9 cellular contexts compared by ENCODE assay signal in the genomic region with DNA sequence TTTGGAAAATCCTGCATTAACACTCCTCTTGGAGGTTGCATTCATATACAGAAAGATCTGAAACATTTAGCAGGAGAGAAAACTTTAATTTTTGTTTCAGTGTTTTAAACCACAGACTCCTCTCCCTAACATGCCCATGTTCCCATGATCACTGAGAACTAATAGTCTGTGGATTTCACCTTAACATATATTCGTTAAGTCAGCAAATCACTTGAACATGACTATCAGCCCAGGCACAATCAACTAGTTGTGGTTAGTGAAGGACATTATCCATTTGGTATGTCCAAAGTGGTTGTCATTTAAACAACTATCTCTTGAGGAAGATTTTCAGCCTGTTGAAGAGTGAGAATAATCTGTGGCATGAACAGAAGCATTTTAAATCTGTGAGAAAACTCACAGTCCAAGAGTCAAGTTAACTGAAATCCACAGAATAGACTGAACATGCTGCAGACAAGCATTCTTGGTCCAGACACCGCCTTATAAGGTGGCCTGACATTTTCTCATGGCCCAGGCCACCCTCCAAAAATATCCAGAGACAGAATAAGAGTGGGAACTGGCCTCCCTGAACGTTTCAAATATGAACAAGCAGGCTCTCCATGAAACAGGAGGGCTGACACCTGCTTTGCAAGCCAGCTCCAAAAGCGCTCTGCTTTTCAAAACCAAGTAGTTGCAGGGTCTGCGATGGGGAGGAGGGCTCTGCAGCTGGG. TPM values are rescaled to one million over a fixed set of nuclear protein-coding genes. Genes with fewer than 3 reads are reported as not detected.
"Had no signal": no experiment of that assay in that cellular context is flagged by ENCODE, and none has a peak within 500 bp of the region (broad histone marks: within the 10 kb centered on the region; RNA-seq: fewer than 3 reads in every experiment).

No MANE protein-coding gene starts in this region.

- H3K4me3 ChIP-seq: prostate gland, vagina had no signal

- H3K36me3 Mint-ChIP-seq: natural killer cell treated with Interleukin-12 subunit alpha and Interleukin-12 subunit beta and Interleukin-15 and Interleukin-18, amount 100 ng/mL, for 72 hours had no signal

- ATAC-seq: natural killer cell treated with Interleukin-12 subunit alpha and Interleukin-12 subunit beta and Interleukin-15 and Interleukin-18, amount 100 ng/mL, for 72 hours had no signal

- H3K9me3 Mint-ChIP-seq: activated naive CD4-positive, alpha-beta T cell treated with anti-CD3 and anti-CD28 coated beads for 36 hours; activated T-helper 17 cell treated with anti-CD3 and anti-CD28 coated beads, Interleukin-2, amount 50 U/mL, for 72 hours; memory B cell; natural killer cell treated with Interleukin-12 subunit alpha and Interleukin-12 subunit beta and Interleukin-15 and Interleukin-18, amount 100 ng/mL, for 72 hours; stimulated activated naive CD8-positive, alpha-beta T cell treated with anti-CD3 and anti-CD28 coated beads, Interleukin-15, Interleukin-2, amounts not matched to agents 100 ng/mL and 50 ng/mL, for 24 hours had no signal

- H3K4me1 Mint-ChIP-seq: activated T-helper 17 cell treated with anti-CD3 and anti-CD28 coated beads, Interleukin-2, amount 50 U/mL, for 72 hours; memory B cell had no signal

- H3K27me3 Mint-ChIP-seq: stimulated activated naive CD8-positive, alpha-beta T cell treated with anti-CD3 and anti-CD28 coated beads, Interleukin-15, Interleukin-2, amounts not matched to agents 100 ng/mL and 50 ng/mL, for 24 hours had no signal

- H3K27me3 ChIP-seq: vagina had no signal

- H3K27ac ChIP-seq: prostate gland, vagina had no signal

- H3K36me3 ChIP-seq: prostate gland had no signal

- H3K27ac Mint-ChIP-seq: activated naive CD4-positive, alpha-beta T cell treated with anti-CD3 and anti-CD28 coated beads for 36 hours; activated T-helper 17 cell treated with anti-CD3 and anti-CD28 coated beads, Interleukin-2, amount 50 U/mL, for 72 hours; memory B cell; natural killer cell treated with Interleukin-12 subunit alpha and Interleukin-12 subunit beta and Interleukin-15 and Interleukin-18, amount 100 ng/mL, for 72 hours; stimulated activated naive CD8-positive, alpha-beta T cell treated with anti-CD3 and anti-CD28 coated beads, Interleukin-15, Interleukin-2, amounts not matched to agents 100 ng/mL and 50 ng/mL, for 24 hours had no signal

- H3K4me3 Mint-ChIP-seq: activated naive CD4-positive, alpha-beta T cell treated with anti-CD3 and anti-CD28 coated beads for 36 hours; activated T-helper 17 cell treated with anti-CD3 and anti-CD28 coated beads, Interleukin-2, amount 50 U/mL, for 72 hours; memory B cell; natural killer cell treated with Interleukin-12 subunit alpha and Interleukin-12 subunit beta and Interleukin-15 and Interleukin-18, amount 100 ng/mL, for 72 hours; stimulated activated naive CD8-positive, alpha-beta T cell treated with anti-CD3 and anti-CD28 coated beads, Interleukin-15, Interleukin-2, amounts not matched to agents 100 ng/mL and 50 ng/mL, for 24 hours had no signal

- DNase-seq: cerebellar nuclear complex had no signal

- H3K4me1 ChIP-seq: prostate gland, vagina had no signal

- H3K9me3 ChIP-seq: prostate gland, vagina had no signal

RNA-seq across cellular contexts. Expression of a gene that starts 39.9 kb away (rescaled TPM):
- total RNA-seq: activated T-helper 17 cell treated with anti-CD3 and anti-CD28 coated beads, Interleukin-2, amount 50 U/mL, for 72 hours; natural killer cell treated with Interleukin-12 subunit alpha and Interleukin-12 subunit beta and Interleukin-15 and Interleukin-18, amount 100 ng/mL, for 72 hours; T-helper 1 cell treated with Interleukin-12 subunit alpha and Interleukin-12 subunit beta and Interleukin-4 antibody, amounts not matched to agents 30 ng/mL and 1 ng/mL, for 36 hours had no signal
